1 cellular context compared by ENCODE assay signal in genomic region chr1:1068374-1069060, GRCh38.
TF ChIP-seq lines count a peak whose summit lies in the region.

No MANE protein-coding gene starts in this region.

TF ChIP-seq in K562, 482 proteins besides CTCF, POLR2A, EP300 and RAD21 (continues in another document):
- peak; percentile 2 for TF ChIP-seq FIP1L1 (IDR thresholded peaks at IDR 0.05; ENCODE audit: low read depth, low read length, poor library complexity, severe bottlenecking)
- peak in 1 of 2 experiments; percentile 35; a peak in 1 of 4 replicates for TF ChIP-seq MAZ (CRISPR knock-in tag; conservative IDR thresholded peaks at IDR 0.05 in 1 of 2, IDR thresholded peaks at IDR 0.05 in 1 of 2)
- no peak for TF ChIP-seq NFIX (CRISPR knock-in tag; IDR thresholded peaks at IDR 0.05; ENCODE audit: low read depth)
- TF ChIP-seq ZEB2 (IDR thresholded peaks at IDR 0.05), result 0 out of 2 replicates have a peak, but pooled peaks have one; percentile 4
- no peak for TF ChIP-seq NBN (IDR thresholded peaks at IDR 0.05; ENCODE audit: low read depth)
- TF ChIP-seq MNT (conservative IDR thresholded peaks at IDR 0.05), result peak in 1 of 2 experiments; percentile 54; a peak in 1 of 4 replicates
- TF ChIP-seq CXXC5 (CRISPR knock-in tag; IDR thresholded peaks at IDR 0.05), result 0 out of 2 replicates have a peak, but pooled peaks have one; percentile 1
- no peak for TF ChIP-seq ZNF3 (CRISPR knock-in tag; IDR thresholded peaks at IDR 0.05)
- TF ChIP-seq SP1 (CRISPR knock-in tag; IDR thresholded peaks at IDR 0.05), result peak; percentile 41; the same call in 1 of the 2 replicates
- TF ChIP-seq KAT7 (CRISPR knock-in tag; IDR thresholded peaks at IDR 0.05; ENCODE audit: borderline replicate concordance), result 0 out of 2 replicates have a peak, but pooled peaks have one; percentile 17
- TF ChIP-seq SAFB (IDR thresholded peaks at IDR 0.05; ENCODE audit: borderline replicate concordance, low read depth, low read length), result peak; percentile 13; the same call in 1 of the 2 replicates
- peak; percentile 3; the same call in 1 of the 2 replicates for TF ChIP-seq TAL1 (IDR thresholded peaks at IDR 0.05)
- 0 out of 2 replicates have a peak, but pooled peaks have one; percentile 57 for TF ChIP-seq FOXP1 (CRISPR knock-in tag; IDR thresholded peaks at IDR 0.05)
- TF ChIP-seq PHB (CRISPR knock-in tag; IDR thresholded peaks at IDR 0.05), result no peak
- TF ChIP-seq STAT5B (CRISPR knock-in tag; IDR thresholded peaks at IDR 0.05), result no peak
- peak; percentile 72; the same call in 1 of the 2 replicates for TF ChIP-seq ZNF740 (CRISPR knock-in tag; IDR thresholded peaks at IDR 0.05)
- no peak for TF ChIP-seq ZNF740 (tag; IDR thresholded peaks at IDR 0.05)
- peak; percentile 35 for TF ChIP-seq PHF20 (IDR thresholded peaks at IDR 0.05; ENCODE audit: partially characterized antibody)
- TF ChIP-seq RERE (CRISPR knock-in tag; IDR thresholded peaks at IDR 0.05; ENCODE audit: borderline replicate concordance), result 0 out of 2 replicates have a peak, but pooled peaks have one; percentile 59
- peak in 1 of 2 experiments; percentile 67; a peak in 1 of 4 replicates for TF ChIP-seq UBTF (IDR thresholded peaks at IDR 0.05; ENCODE audit: borderline replicate concordance in 1 of 2, low read depth in 2 of 2, low read length in 2 of 2)
- peak; percentile 59 for TF ChIP-seq ARID4B (CRISPR knock-in tag; IDR thresholded peaks at IDR 0.05)
- TF ChIP-seq ZNF407 (IDR thresholded peaks at IDR 0.05; ENCODE audit: low read depth), result peak; percentile 59; the same call in 1 of the 2 replicates
- TF ChIP-seq DEAF1 (CRISPR knock-in tag; IDR thresholded peaks at IDR 0.05), result no peak
- TF ChIP-seq NONO (IDR thresholded peaks at IDR 0.05; ENCODE audit: low read depth in 2 of 2, low read length in 1 of 2), result 0 out of 4 replicates have a peak, but pooled peaks of 1 of the 2 experiments have one; percentile 30
- TF ChIP-seq NR2C2 (CRISPR knock-in tag; IDR thresholded peaks at IDR 0.05), result 0 out of 2 replicates have a peak, but pooled peaks have one; percentile 24
- no peak for TF ChIP-seq NR2C2 (tag; IDR thresholded peaks at IDR 0.05)
- 0 out of 2 replicates have a peak, but pooled peaks have one; percentile 27 for TF ChIP-seq MIER1 (IDR thresholded peaks at IDR 0.05; ENCODE audit: low read depth)
